Comparison of ENCODE assay signal across 24 cellular contexts in the genomic region with DNA sequence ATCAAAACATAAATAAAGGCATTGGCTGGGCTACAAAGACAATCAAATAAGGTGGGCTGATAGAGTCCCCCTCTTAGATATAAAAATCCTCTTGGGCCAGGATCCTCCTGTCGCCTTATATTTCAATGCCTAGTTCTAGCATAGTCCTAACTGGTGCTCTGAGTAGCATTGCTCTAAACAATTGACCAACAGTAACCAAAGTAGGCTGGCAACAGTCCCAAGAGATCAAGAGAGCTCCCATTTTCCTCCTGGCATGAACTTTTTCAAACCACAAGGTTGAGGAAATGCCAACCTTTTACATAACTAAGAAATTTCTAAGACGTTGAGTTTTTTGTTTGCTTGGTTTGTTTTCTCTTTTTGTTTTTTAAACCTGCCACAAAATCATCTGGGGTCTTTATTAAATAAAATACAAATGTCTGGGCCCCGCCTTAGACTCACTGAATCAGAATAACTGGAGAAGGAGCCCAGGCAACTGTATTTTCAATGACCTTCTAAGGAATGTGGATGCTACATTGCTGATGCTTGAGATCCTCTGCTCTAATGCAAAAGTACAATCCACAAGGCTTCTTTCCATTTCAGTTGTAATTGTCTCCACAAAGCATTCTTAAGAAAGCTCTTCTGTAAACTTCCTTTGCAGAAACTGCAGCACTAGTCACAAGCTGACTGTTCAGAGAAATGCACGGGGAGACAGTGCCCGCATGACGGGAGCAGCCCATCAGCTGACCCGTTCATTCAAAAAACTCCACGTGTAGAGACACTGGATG. TPM values are rescaled to one million over a fixed set of nuclear protein-coding genes. Genes with fewer than 3 reads are reported as not detected.
DNase-seq lines count a peak whose midpoint lies in the region; ATAC-seq and TF ChIP-seq lines count a peak whose summit lies in the region.
"Had no signal": no experiment of that assay in that cellular context is flagged by ENCODE, and none has a peak within 500 bp of the region (broad histone marks: within the 10 kb centered on the region; RNA-seq: fewer than 3 reads in every experiment).

No MANE protein-coding gene starts in this region.

- peaks cover 12% of the 10 kb centered on the region for H3K4me1 Mint-ChIP-seq in HFFc6 (ENCODE audit: low read depth)
- no peaks in the 10 kb centered on the region for H3K4me1 Mint-ChIP-seq in stimulated activated effector memory CD8-positive, alpha-beta T cell treated with anti-CD3 and anti-CD28 coated beads, Interleukin-12 subunit alpha, Interleukin-12 subunit beta, amount 100 ng/mL, for 72 hours
- H3K4me1 Mint-ChIP-seq: central memory CD8-positive, alpha-beta T cell had no signal

- no peak for ATAC-seq in stimulated activated effector memory CD8-positive, alpha-beta T cell treated with anti-CD3 and anti-CD28 coated beads, Interleukin-12 subunit alpha, Interleukin-12 subunit beta, amount 100 ng/mL, for 72 hours
- ATAC-seq in HG03196 (IDR thresholded peaks at IDR 0.05; ENCODE audit: unreplicated experiment): no peak
- ATAC-seq in activated CD4-positive, CD25-positive, alpha-beta regulatory T cell treated with anti-CD3 and anti-CD28 coated beads, Interleukin-2, amount 50 U/mL, for 24 hours: no peak
- ATAC-seq: CD8-positive, alpha-beta T cell; effector memory CD8-positive, alpha-beta T cell; left colon; right cardiac atrium had no signal

- no peak overlapping the region for H3K4me3 Mint-ChIP-seq in HFFc6
- no peak overlapping the region for H3K4me3 Mint-ChIP-seq in stimulated activated effector memory CD8-positive, alpha-beta T cell treated with anti-CD3 and anti-CD28 coated beads, Interleukin-12 subunit alpha, Interleukin-12 subunit beta, amount 100 ng/mL, for 72 hours
- H3K4me3 Mint-ChIP-seq: CD8-positive, alpha-beta T cell; central memory CD8-positive, alpha-beta T cell; effector memory CD8-positive, alpha-beta T cell had no signal

- no peaks in the 10 kb centered on the region for H3K9me3 Mint-ChIP-seq in HFFc6
- no peaks in the 10 kb centered on the region for H3K9me3 Mint-ChIP-seq in stimulated activated effector memory CD8-positive, alpha-beta T cell treated with anti-CD3 and anti-CD28 coated beads, Interleukin-12 subunit alpha, Interleukin-12 subunit beta, amount 100 ng/mL, for 72 hours
- H3K9me3 Mint-ChIP-seq: CD8-positive, alpha-beta T cell; central memory CD8-positive, alpha-beta T cell; effector memory CD8-positive, alpha-beta T cell had no signal

- no peak for TF ChIP-seq CTCF in HFFc6 (IDR thresholded peaks at IDR 0.05)

- no peaks in the 10 kb centered on the region for H3K36me3 Mint-ChIP-seq in HFFc6 (ENCODE audit: low read depth)
- H3K36me3 Mint-ChIP-seq in stimulated activated effector memory CD8-positive, alpha-beta T cell treated with anti-CD3 and anti-CD28 coated beads, Interleukin-12 subunit alpha, Interleukin-12 subunit beta, amount 100 ng/mL, for 72 hours: no peaks in the 10 kb centered on the region
- H3K36me3 Mint-ChIP-seq: CD8-positive, alpha-beta T cell had no signal

- 0 out of 2 replicates have a peak overlapping the region, but pooled peaks have one; percentile 14 for H3K27ac Mint-ChIP-seq in HFFc6
- H3K27ac Mint-ChIP-seq in stimulated activated effector memory CD8-positive, alpha-beta T cell treated with anti-CD3 and anti-CD28 coated beads, Interleukin-12 subunit alpha, Interleukin-12 subunit beta, amount 100 ng/mL, for 72 hours: no peak overlapping the region
- H3K27ac Mint-ChIP-seq: CD8-positive, alpha-beta T cell; effector memory CD8-positive, alpha-beta T cell had no signal

- peaks cover 7% of the 10 kb centered on the region for H3K27me3 Mint-ChIP-seq in HFFc6 (ENCODE audit: insufficient read depth)

- DNase-seq in AG08396 (ENCODE audit: low spot score) (peak; percentile 23), HFFc6 (peak; percentile 36), astrocyte of the hippocampus (ENCODE audit: low read depth, low spot score) (peak; percentile 74), iris pigment epithelial cell (ENCODE audit: low read depth) (peak; percentile 63), HCEC 1CT (no peak)
- DNase-seq in stimulated activated effector memory CD8-positive, alpha-beta T cell treated with anti-CD3 and anti-CD28 coated beads, Interleukin-12 subunit alpha, Interleukin-12 subunit beta, amount 100 ng/mL, for 72 hours (ENCODE audit: low spot score in 2 of 2): no peak
- DNase-seq: activated CD4-positive, CD25-positive, alpha-beta regulatory T cell treated with anti-CD3 and anti-CD28 coated beads, Interleukin-2, amount 50 U/mL, for 72 hours; CD8-positive, alpha-beta T cell; effector memory CD8-positive, alpha-beta T cell; left colon; NCI-H1105 treated with DMSO at 0.1 percent for 48 hours; NCI-H2107; NCI-H526; SJCRH30; stimulated activated naive CD4-positive, alpha-beta T cell; T1000 had no signal

RNA-seq across cellular contexts. Expression of gene SLC45A2, which starts 2.9 kb away (rescaled TPM):
- not detected for total RNA-seq in HFFc6 (2021; fragmentation: NEBNext Ultra II Directional; extraction: Animal tissue kit (Norgen Biotek cat#: 25700))
- total RNA-seq: CD8-positive, alpha-beta T cell; Daoy; fibroblast of villous mesenchyme; SJCRH30; tibial nerve had no signal

RNA-seq across cellular contexts. Expression of gene AMACR, which starts 26.3 kb away (rescaled TPM):
- 10 to 100 TPM in 1 of 6 experiments, 1 to 10 TPM in 5; 8.1 to 16.8 (median 8.9) TPM for total RNA-seq in HFFc6 (2021; fragmentation: NEBNext Ultra II Directional; extraction: Animal tissue kit (Norgen Biotek cat#: 25700))

RNA-seq across cellular contexts. Expression of gene RXFP3, which starts 45.4 kb away (rescaled TPM):
- not detected for total RNA-seq in HFFc6 (2021; fragmentation: NEBNext Ultra II Directional; extraction: Animal tissue kit (Norgen Biotek cat#: 25700))
- total RNA-seq: CD8-positive, alpha-beta T cell; Daoy; left colon; mononuclear cell; right cardiac atrium; SJCRH30; tibial nerve had no signal

Comparison
In these comparisons a context has a peak if more than half of its experiments do, and no peak if none do; other contexts are left out.
1. DNase-seq: peak in AG08396 (single experiment), HFFc6 (single experiment), astrocyte of the hippocampus (single experiment) and iris pigment epithelial cell (single experiment); none in HCEC 1CT (single experiment) and stimulated activated effector memory CD8-positive, alpha-beta T cell treated with anti-CD3 and anti-CD28 coated beads, Interleukin-12 subunit alpha, Interleukin-12 subunit beta, amount 100 ng/mL, for 72 hours (0 of 2).